In the genomic region with DNA sequence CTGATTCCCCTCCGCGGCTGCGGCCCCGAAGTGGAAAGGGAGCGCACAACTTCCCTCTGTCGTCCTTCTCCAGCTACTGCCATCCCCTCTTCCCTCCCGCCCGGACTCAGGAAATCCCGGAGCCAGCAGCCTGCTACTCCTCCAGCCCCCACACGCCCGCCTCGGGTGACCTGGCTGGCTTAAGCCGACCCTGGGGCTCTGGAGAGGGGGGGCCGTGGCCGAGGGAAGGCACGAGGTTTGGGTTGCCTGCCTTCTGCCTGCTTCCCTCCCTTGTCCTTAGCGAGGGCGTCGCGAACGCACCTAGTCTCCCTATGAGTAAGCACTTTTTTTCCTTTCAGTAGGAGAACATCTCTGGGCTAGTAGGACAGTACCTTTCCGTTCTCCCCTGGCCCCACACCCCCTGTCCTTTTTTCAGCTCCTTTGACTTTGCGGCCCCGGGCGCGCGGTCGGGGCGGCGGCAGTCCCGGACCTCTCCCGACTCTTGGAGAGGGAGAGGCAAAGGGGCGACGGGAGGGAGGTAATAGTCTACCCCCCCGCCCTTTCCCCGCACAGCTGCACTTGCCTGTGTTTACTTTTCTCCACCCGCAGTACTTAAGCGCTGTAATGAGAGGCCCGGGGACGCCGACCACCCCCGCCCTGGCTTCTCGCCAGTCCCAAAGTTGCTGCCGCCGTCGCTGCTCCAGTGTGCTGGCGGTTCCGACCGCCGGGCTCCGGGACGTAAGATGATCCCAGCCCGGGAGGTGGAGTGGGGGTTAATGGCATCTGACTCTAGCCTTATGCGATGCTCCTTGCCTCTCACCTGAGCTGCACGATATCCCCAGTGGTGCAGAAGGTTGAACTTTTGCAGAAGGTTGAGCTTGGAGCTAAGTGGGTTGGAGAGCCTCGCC, we compare ENCODE assay signal across 7 cellular contexts.
DNase-seq lines count a peak whose midpoint lies in the region; ATAC-seq and TF ChIP-seq lines count a peak whose summit lies in the region.

No MANE protein-coding gene starts in this region.

- no peak for TF ChIP-seq CTCF in GM13977 (IDR thresholded peaks at IDR 0.05; ENCODE audit: extremely low read depth, insufficient read depth, missing control alignments)

- in situ Hi-C loops in GM13977 (cut with MboI; ENCODE audit: low pct_unique_long_range_greater_than_20kb, low sequenced_read_pairs, unreplicated experiment) = no loop called here

- DNase-seq in GM13977 (ENCODE audit: low spot score) (peak; percentile 34), NCI-H748 treated with DMSO at 0.1 percent for 48 hours (lab: John Stamatoyannopoulos, UW) (peak; percentile 49), left kidney (ENCODE audit: low read depth, low spot score) (peak; percentile 80), substantia nigra (lab: John Stamatoyannopoulos, UW) (peak in 41 of 49 donors; percentile 1 to 51 (median 21))

- peak overlapping the region; percentile 77 for H3K27ac ChIP-seq in cingulate gyrus (ENCODE audit: low read depth, low read length)
- peak overlapping the region; percentile 77 for H3K27ac ChIP-seq in substantia nigra (ENCODE audit: low read depth, low read length, poor library complexity, severe bottlenecking)

- ATAC-seq in HG02973 (IDR thresholded peaks at IDR 0.05; ENCODE audit: unreplicated experiment) (peak; percentile 34), GM21825 (IDR thresholded peaks at IDR 0.05; ENCODE audit: unreplicated experiment) (no peak)

Comparison
In these comparisons a context has a peak if more than half of its experiments do, and no peak if none do; other contexts are left out.
1. DNase-seq: peak in every context shown above with its lines; median percentile 80 in left kidney; 49 in NCI-H748 treated with DMSO at 0.1 percent for 48 hours; 34 in GM13977; 21 in substantia nigra.